Comparison of ENCODE assay signal across 1 cellular context in the genomic region with DNA sequence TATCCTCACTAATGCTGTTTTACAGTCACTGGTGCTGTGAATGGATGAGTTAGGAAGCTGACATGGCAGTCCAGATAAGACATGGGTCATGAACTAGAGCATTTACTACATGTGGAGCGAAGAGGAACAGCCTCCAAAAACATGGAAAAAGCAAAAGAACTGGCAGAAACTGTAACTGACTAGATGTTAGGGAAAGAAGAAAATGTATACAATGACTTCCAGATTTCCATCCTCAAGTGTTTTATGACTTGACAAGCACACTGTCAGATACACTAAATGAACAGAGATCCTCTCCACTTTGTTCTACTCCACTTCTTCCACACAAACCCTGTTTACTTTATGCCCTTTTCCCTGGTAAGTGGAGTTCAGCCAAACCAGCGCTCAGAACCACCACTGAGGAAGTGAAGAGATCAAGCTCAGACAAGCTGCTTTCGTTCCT.
TF ChIP-seq lines count a peak whose summit lies in the region.

No MANE protein-coding gene starts in this region.

TF ChIP-seq in IMR-90, 13 proteins besides CTCF, POLR2A, EP300 and RAD21:
- TF ChIP-seq MAFK (IDR thresholded peaks at IDR 0.05; ENCODE audit: low read depth, low read length): no peak
- no peak for TF ChIP-seq CEBPB (IDR thresholded peaks at IDR 0.05; ENCODE audit: low read depth, low read length)
- no peak for TF ChIP-seq RCOR1 (IDR thresholded peaks at IDR 0.05; ENCODE audit: insufficient replicate concordance, low read length)
- TF ChIP-seq, protein P1, sequence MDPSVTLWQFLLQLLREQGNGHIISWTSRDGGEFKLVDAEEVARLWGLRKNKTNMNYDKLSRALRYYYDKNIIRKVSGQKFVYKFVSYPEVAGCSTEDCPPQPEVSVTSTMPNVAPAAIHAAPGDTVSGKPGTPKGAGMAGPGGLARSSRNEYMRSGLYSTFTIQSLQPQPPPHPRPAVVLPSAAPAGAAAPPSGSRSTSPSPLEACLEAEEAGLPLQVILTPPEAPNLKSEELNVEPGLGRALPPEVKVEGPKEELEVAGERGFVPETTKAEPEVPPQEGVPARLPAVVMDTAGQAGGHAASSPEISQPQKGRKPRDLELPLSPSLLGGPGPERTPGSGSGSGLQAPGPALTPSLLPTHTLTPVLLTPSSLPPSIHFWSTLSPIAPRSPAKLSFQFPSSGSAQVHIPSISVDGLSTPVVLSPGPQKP (IDR thresholded peaks at IDR 0.05; ENCODE audit: borderline replicate concordance, low read depth, low read length): no peak
- TF ChIP-seq MAZ (IDR thresholded peaks at IDR 0.05; ENCODE audit: borderline replicate concordance, low read depth, low read length): no peak
- no peak for TF ChIP-seq FOS (IDR thresholded peaks at IDR 0.05; ENCODE audit: low read depth, low read length)
- TF ChIP-seq, protein P2, sequence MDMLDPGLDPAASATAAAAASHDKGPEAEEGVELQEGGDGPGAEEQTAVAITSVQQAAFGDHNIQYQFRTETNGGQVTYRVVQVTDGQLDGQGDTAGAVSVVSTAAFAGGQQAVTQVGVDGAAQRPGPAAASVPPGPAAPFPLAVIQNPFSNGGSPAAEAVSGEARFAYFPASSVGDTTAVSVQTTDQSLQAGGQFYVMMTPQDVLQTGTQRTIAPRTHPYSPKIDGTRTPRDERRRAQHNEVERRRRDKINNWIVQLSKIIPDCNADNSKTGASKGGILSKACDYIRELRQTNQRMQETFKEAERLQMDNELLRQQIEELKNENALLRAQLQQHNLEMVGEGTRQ (IDR thresholded peaks at IDR 0.05; ENCODE audit: low read depth, low read length): no peak
- TF ChIP-seq SMC3 (IDR thresholded peaks at IDR 0.05; ENCODE audit: low read depth, low read length): no peak
- TF ChIP-seq CHD1 (IDR thresholded peaks at IDR 0.05; ENCODE audit: low read depth, low read length): no peak
- TF ChIP-seq MXI1 (IDR thresholded peaks at IDR 0.05; ENCODE audit: borderline replicate concordance, low read depth, low read length): no peak
- TF ChIP-seq BHLHE40 (IDR thresholded peaks at IDR 0.05; ENCODE audit: low read depth, low read length): no peak
- TF ChIP-seq NFE2L2 (IDR thresholded peaks at IDR 0.05; ENCODE audit: low read depth, low read length): no peak
